In the genomic region with DNA sequence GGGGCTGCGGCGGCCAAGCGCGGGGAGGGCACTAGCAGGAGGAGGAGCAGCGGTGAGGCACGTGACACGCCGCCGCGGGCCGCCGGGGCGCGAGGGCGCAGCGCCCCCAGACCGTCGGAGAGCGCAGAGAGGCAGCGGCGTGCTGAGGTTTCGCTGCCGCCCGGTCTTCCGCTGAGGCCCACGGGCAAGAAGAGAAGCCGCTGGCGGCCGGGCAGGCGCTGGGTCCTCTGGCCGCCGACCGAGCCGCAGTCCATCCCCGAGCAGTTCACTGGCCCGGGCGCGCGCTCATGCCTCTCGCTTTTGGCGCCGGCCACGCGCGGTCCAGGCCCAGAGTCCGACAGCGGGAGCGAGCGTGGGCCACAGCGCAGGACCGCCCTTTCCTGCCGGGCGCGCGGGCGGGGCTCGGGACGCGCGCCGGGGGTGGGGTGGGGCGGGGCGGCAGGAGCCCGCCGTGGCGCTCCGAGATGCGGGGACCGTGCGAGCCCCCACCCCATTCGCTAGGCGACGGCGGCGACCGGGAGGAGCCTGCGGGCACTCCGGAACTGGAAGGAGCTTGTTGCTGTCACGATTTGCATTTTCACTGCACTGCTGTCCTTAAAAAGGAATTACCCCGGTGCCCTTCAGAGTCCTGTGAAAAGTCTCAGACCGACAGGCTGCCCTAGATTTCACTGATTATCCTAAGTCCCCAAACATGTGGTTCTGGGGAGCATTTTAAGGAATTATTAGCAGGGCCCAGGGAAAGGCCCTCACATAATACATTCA, we compare ENCODE assay signal across 1 cellular context.
TF ChIP-seq lines count a peak whose summit lies in the region.

A gene with protein sequence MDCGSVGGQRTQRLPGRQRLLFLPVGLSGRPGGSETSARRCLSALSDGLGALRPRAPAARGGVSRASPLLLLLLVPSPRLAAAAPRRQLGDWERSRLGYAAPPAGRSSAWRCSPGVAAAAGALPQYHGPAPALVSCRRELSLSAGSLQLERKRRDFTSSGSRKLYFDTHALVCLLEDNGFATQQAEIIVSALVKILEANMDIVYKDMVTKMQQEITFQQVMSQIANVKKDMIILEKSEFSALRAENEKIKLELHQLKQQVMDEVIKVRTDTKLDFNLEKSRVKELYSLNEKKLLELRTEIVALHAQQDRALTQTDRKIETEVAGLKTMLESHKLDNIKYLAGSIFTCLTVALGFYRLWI (minus strand): TSS at position 382 of the 762 bp plus-strand sequence. CDS start 128 bp downstream, at position 254.

TF ChIP-seq in WTC11, 78 proteins besides CTCF, POLR2A, EP300 and RAD21 (continued from another document and continues in another):
- TF ChIP-seq ZNF232 (CRISPR knock-in tag; IDR thresholded peaks at IDR 0.05) = peak; percentile 78; the same call in 1 of the 2 replicates
- TF ChIP-seq SOX15 (CRISPR knock-in tag; IDR thresholded peaks at IDR 0.05) = no peak
- no peak for TF ChIP-seq NR2C2 (CRISPR knock-in tag; IDR thresholded peaks at IDR 0.05)
- TF ChIP-seq, protein P1, sequence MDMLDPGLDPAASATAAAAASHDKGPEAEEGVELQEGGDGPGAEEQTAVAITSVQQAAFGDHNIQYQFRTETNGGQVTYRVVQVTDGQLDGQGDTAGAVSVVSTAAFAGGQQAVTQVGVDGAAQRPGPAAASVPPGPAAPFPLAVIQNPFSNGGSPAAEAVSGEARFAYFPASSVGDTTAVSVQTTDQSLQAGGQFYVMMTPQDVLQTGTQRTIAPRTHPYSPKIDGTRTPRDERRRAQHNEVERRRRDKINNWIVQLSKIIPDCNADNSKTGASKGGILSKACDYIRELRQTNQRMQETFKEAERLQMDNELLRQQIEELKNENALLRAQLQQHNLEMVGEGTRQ (CRISPR knock-in tag; IDR thresholded peaks at IDR 0.05) = peak; percentile 97
- 0 out of 2 replicates have a peak, but pooled peaks have one; percentile 66 for TF ChIP-seq EMX1 (CRISPR knock-in tag; IDR thresholded peaks at IDR 0.05)
- no peak for TF ChIP-seq ATF1 (CRISPR knock-in tag; IDR thresholded peaks at IDR 0.05)
- TF ChIP-seq, protein P2, sequence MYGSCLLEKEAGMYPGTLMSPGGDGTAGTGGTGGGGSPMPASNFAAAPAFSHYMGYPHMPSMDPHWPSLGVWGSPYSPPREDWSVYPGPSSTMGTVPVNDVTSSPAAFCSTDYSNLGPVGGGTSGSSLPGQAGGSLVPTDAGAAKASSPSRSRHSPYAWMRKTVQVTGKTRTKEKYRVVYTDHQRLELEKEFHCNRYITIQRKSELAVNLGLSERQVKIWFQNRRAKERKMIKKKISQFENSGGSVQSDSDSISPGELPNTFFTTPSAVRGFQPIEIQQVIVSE (CRISPR knock-in tag; IDR thresholded peaks at IDR 0.05; ENCODE audit: borderline replicate concordance) = no peak
- TF ChIP-seq, protein P3, sequence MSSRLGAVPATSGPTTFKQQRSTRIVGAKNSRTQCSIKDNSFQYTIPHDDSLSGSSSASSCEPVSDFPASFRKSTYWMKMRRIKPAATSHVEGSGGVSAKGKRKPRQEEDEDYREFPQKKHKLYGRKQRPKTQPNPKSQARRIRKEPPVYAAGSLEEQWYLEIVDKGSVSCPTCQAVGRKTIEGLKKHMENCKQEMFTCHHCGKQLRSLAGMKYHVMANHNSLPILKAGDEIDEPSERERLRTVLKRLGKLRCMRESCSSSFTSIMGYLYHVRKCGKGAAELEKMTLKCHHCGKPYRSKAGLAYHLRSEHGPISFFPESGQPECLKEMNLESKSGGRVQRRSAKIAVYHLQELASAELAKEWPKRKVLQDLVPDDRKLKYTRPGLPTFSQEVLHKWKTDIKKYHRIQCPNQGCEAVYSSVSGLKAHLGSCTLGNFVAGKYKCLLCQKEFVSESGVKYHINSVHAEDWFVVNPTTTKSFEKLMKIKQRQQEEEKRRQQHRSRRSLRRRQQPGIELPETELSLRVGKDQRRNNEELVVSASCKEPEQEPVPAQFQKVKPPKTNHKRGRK (CRISPR knock-in tag; IDR thresholded peaks at IDR 0.05; ENCODE audit: borderline replicate concordance) = no peak
- TF ChIP-seq, protein P4, sequence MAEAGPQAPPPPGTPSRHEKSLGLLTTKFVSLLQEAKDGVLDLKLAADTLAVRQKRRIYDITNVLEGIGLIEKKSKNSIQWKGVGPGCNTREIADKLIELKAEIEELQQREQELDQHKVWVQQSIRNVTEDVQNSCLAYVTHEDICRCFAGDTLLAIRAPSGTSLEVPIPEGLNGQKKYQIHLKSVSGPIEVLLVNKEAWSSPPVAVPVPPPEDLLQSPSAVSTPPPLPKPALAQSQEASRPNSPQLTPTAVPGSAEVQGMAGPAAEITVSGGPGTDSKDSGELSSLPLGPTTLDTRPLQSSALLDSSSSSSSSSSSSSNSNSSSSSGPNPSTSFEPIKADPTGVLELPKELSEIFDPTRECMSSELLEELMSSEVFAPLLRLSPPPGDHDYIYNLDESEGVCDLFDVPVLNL (CRISPR knock-in tag; IDR thresholded peaks at IDR 0.05; ENCODE audit: borderline replicate concordance, low read depth) = peak; percentile 71; the same call in 1 of the 2 replicates
- no peak for TF ChIP-seq OVOL2 (CRISPR knock-in tag; IDR thresholded peaks at IDR 0.05; ENCODE audit: borderline replicate concordance)
- peak; percentile 23; the same call in 1 of the 2 replicates for TF ChIP-seq TCF7 (CRISPR knock-in tag; IDR thresholded peaks at IDR 0.05; ENCODE audit: low read depth)
- peak; percentile 80; the same call in 1 of the 2 replicates for TF ChIP-seq MYBL2 (CRISPR knock-in tag; IDR thresholded peaks at IDR 0.05)
- no peak for TF ChIP-seq ZNF317 (CRISPR knock-in tag; IDR thresholded peaks at IDR 0.05; ENCODE audit: borderline replicate concordance, low read depth)
- TF ChIP-seq KAT7 (CRISPR knock-in tag; IDR thresholded peaks at IDR 0.05; ENCODE audit: borderline replicate concordance) = 0 out of 2 replicates have a peak, but pooled peaks have one; percentile 92
- peak; percentile 81 for TF ChIP-seq SP1 (CRISPR knock-in tag; conservative IDR thresholded peaks at IDR 0.05)
- no peak for TF ChIP-seq ZBTB21 (CRISPR knock-in tag; IDR thresholded peaks at IDR 0.05; ENCODE audit: borderline replicate concordance)
- TF ChIP-seq, protein P5, sequence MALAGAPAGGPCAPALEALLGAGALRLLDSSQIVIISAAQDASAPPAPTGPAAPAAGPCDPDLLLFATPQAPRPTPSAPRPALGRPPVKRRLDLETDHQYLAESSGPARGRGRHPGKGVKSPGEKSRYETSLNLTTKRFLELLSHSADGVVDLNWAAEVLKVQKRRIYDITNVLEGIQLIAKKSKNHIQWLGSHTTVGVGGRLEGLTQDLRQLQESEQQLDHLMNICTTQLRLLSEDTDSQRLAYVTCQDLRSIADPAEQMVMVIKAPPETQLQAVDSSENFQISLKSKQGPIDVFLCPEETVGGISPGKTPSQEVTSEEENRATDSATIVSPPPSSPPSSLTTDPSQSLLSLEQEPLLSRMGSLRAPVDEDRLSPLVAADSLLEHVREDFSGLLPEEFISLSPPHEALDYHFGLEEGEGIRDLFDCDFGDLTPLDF (CRISPR knock-in tag; IDR thresholded peaks at IDR 0.05) = no peak
- peak; percentile 68; the same call in 1 of the 2 replicates for TF ChIP-seq ETV6 (CRISPR knock-in tag; IDR thresholded peaks at IDR 0.05)
- peak; percentile 16; the same call in 1 of the 2 replicates for TF ChIP-seq NFE2L1 (CRISPR knock-in tag; IDR thresholded peaks at IDR 0.05)
- TF ChIP-seq, protein P6, sequence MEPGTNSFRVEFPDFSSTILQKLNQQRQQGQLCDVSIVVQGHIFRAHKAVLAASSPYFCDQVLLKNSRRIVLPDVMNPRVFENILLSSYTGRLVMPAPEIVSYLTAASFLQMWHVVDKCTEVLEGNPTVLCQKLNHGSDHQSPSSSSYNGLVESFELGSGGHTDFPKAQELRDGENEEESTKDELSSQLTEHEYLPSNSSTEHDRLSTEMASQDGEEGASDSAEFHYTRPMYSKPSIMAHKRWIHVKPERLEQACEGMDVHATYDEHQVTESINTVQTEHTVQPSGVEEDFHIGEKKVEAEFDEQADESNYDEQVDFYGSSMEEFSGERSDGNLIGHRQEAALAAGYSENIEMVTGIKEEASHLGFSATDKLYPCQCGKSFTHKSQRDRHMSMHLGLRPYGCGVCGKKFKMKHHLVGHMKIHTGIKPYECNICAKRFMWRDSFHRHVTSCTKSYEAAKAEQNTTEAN (CRISPR knock-in tag; IDR thresholded peaks at IDR 0.05) = peak; percentile 84
- TF ChIP-seq FOXJ3 (CRISPR knock-in tag; IDR thresholded peaks at IDR 0.05; ENCODE audit: borderline replicate concordance) = no peak
- TF ChIP-seq, protein P7, sequence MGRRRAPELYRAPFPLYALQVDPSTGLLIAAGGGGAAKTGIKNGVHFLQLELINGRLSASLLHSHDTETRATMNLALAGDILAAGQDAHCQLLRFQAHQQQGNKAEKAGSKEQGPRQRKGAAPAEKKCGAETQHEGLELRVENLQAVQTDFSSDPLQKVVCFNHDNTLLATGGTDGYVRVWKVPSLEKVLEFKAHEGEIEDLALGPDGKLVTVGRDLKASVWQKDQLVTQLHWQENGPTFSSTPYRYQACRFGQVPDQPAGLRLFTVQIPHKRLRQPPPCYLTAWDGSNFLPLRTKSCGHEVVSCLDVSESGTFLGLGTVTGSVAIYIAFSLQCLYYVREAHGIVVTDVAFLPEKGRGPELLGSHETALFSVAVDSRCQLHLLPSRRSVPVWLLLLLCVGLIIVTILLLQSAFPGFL (CRISPR knock-in tag; IDR thresholded peaks at IDR 0.05; ENCODE audit: borderline replicate concordance) = peak; percentile 62; the same call in 1 of the 2 replicates
- no peak for TF ChIP-seq HMGA2 (CRISPR knock-in tag; IDR thresholded peaks at IDR 0.05)
- TF ChIP-seq, protein P8, sequence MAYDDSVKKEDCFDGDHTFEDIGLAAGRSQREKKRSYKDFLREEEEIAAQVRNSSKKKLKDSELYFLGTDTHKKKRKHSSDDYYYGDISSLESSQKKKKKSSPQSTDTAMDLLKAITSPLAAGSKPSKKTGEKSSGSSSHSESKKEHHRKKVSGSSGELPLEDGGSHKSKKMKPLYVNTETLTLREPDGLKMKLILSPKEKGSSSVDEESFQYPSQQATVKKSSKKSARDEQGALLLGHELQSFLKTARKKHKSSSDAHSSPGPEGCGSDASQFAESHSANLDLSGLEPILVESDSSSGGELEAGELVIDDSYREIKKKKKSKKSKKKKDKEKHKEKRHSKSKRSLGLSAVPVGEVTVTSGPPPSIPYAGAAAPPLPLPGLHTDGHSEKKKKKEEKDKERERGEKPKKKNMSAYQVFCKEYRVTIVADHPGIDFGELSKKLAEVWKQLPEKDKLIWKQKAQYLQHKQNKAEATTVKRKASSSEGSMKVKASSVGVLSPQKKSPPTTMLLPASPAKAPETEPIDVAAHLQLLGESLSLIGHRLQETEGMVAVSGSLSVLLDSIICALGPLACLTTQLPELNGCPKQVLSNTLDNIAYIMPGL (CRISPR knock-in tag; IDR thresholded peaks at IDR 0.05) = peak; percentile 49; the same call in 1 of the 2 replicates
- TF ChIP-seq GABPB1 (CRISPR knock-in tag; IDR thresholded peaks at IDR 0.05) = peak; percentile 43
- TF ChIP-seq, protein P9, sequence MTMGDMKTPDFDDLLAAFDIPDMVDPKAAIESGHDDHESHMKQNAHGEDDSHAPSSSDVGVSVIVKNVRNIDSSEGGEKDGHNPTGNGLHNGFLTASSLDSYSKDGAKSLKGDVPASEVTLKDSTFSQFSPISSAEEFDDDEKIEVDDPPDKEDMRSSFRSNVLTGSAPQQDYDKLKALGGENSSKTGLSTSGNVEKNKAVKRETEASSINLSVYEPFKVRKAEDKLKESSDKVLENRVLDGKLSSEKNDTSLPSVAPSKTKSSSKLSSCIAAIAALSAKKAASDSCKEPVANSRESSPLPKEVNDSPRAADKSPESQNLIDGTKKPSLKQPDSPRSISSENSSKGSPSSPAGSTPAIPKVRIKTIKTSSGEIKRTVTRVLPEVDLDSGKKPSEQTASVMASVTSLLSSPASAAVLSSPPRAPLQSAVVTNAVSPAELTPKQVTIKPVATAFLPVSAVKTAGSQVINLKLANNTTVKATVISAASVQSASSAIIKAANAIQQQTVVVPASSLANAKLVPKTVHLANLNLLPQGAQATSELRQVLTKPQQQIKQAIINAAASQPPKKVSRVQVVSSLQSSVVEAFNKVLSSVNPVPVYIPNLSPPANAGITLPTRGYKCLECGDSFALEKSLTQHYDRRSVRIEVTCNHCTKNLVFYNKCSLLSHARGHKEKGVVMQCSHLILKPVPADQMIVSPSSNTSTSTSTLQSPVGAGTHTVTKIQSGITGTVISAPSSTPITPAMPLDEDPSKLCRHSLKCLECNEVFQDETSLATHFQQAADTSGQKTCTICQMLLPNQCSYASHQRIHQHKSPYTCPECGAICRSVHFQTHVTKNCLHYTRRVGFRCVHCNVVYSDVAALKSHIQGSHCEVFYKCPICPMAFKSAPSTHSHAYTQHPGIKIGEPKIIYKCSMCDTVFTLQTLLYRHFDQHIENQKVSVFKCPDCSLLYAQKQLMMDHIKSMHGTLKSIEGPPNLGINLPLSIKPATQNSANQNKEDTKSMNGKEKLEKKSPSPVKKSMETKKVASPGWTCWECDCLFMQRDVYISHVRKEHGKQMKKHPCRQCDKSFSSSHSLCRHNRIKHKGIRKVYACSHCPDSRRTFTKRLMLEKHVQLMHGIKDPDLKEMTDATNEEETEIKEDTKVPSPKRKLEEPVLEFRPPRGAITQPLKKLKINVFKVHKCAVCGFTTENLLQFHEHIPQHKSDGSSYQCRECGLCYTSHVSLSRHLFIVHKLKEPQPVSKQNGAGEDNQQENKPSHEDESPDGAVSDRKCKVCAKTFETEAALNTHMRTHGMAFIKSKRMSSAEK (CRISPR knock-in tag; IDR thresholded peaks at IDR 0.05; ENCODE audit: borderline replicate concordance) = no peak
- peak; percentile 83 for TF ChIP-seq TEAD1 (CRISPR knock-in tag; IDR thresholded peaks at IDR 0.05)
- TF ChIP-seq, protein P10, sequence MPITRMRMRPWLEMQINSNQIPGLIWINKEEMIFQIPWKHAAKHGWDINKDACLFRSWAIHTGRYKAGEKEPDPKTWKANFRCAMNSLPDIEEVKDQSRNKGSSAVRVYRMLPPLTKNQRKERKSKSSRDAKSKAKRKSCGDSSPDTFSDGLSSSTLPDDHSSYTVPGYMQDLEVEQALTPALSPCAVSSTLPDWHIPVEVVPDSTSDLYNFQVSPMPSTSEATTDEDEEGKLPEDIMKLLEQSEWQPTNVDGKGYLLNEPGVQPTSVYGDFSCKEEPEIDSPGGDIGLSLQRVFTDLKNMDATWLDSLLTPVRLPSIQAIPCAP (CRISPR knock-in tag; IDR thresholded peaks at IDR 0.05) = peak; percentile 46; the same call in 1 of the 2 replicates
- TF ChIP-seq, protein P11, sequence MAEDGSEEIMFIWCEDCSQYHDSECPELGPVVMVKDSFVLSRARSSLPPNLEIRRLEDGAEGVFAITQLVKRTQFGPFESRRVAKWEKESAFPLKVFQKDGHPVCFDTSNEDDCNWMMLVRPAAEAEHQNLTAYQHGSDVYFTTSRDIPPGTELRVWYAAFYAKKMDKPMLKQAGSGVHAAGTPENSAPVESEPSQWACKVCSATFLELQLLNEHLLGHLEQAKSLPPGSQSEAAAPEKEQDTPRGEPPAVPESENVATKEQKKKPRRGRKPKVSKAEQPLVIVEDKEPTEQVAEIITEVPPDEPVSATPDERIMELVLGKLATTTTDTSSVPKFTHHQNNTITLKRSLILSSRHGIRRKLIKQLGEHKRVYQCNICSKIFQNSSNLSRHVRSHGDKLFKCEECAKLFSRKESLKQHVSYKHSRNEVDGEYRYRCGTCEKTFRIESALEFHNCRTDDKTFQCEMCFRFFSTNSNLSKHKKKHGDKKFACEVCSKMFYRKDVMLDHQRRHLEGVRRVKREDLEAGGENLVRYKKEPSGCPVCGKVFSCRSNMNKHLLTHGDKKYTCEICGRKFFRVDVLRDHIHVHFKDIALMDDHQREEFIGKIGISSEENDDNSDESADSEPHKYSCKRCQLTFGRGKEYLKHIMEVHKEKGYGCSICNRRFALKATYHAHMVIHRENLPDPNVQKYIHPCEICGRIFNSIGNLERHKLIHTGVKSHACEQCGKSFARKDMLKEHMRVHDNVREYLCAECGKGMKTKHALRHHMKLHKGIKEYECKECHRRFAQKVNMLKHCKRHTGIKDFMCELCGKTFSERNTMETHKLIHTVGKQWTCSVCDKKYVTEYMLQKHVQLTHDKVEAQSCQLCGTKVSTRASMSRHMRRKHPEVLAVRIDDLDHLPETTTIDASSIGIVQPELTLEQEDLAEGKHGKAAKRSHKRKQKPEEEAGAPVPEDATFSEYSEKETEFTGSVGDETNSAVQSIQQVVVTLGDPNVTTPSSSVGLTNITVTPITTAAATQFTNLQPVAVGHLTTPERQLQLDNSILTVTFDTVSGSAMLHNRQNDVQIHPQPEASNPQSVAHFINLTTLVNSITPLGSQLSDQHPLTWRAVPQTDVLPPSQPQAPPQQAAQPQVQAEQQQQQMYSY (CRISPR knock-in tag; IDR thresholded peaks at IDR 0.05) = no peak
- no peak for TF ChIP-seq ZNF121 (CRISPR knock-in tag; IDR thresholded peaks at IDR 0.05)
- TF ChIP-seq CREM (CRISPR knock-in tag; IDR thresholded peaks at IDR 0.05) = no peak; the same call in 1 of the 2 replicates
